Comparison of ENCODE assay signal across 8 cellular contexts in the genomic region with DNA sequence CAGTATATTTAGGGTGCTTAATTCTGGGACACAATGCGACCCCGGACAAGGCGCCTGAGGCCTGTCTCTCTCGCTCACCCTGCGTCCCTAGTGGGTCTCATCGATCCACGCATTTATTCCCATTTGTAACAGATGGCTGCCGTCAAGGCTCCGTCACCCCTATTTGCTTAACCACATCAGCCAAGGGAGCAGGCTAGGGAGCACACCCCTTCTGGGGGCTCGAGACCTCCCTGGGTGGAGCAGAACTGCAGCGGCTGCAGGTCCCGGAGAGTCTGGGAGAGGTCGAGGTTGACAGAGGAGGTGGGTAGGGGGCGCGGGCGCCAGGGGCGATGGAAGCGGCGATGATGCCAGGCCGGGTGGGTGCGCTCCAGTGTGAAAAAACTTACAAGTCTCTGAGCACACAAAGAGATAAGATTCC. TPM values are rescaled to one million over a fixed set of nuclear protein-coding genes. Genes with fewer than 3 reads are reported as not detected.
A peak's percentile ranks its signal among the peaks of the same experiment; 100 is the strongest.
DNase-seq lines count a peak whose midpoint lies in the region; ATAC-seq and TF ChIP-seq lines count a peak whose summit lies in the region.

No MANE protein-coding gene starts in this region.

- CTCF ChIA-PET in AG04450 (lab: Charles Lee): interaction anchor here (0.7 to 3.3 kb wide), 4 partner anchors 9 to 579 kb away, joined by 3 to 11 read pairs (median 6); no protein-coding TSS in a partner anchor
- CTCF ChIA-PET in activated CD4-positive, alpha-beta T cell treated with anti-CD3 and anti-CD28 coated beads for 36 hours (lab: Charles Lee): interaction anchor here (0.6 kb wide), 1 partner anchor 25 kb away, joined by 3 read pairs; no protein-coding TSS in a partner anchor

- POLR2A ChIA-PET in AG04450 (lab: Yijun Ruan, JAX): no interaction called here
- POLR2A ChIA-PET in activated CD4-positive, alpha-beta T cell treated with anti-CD3 and anti-CD28 coated beads for 36 hours (lab: Charles Lee): no interaction called here

- peak overlapping the region; percentile 97 for H3K4me3 Mint-ChIP-seq in activated CD4-positive, alpha-beta T cell treated with anti-CD3 and anti-CD28 coated beads for 36 hours
- H3K4me3 Mint-ChIP-seq in mesothelial cell of epicardium: peak overlapping the region; percentile 100

- TF ChIP-seq CTCF in AG04450 (IDR thresholded peaks at IDR 0.05; ENCODE audit: low read depth, low read length): no peak
- no peak for TF ChIP-seq CTCF in mesothelial cell of epicardium (IDR thresholded peaks at IDR 0.05; ENCODE audit: unreplicated experiment)
- TF ChIP-seq CTCF in suprapubic skin (IDR thresholded peaks at IDR 0.05): no peak
- TF ChIP-seq CTCF in GM10266 (IDR thresholded peaks at IDR 0.05; ENCODE audit: control insufficient read depth, insufficient read depth, low read depth, missing control alignments): no peak

- intact Hi-C loops in activated CD4-positive, alpha-beta T cell treated with anti-CD3 and anti-CD28 coated beads for 36 hours (cut with DNase I, micrococcal nuclease): loop anchor here (1.0 to 2.0 kb wide), 3 partner anchors 61 to 652 kb away; a partner anchor contains a TSS

- DNase-seq in AG04450 (ENCODE audit: low read depth, low spot score) (no peak), mesothelial cell of epicardium (ENCODE audit: low spot score in 2 of 2, unreplicated experiment in 2 of 2) (peak in 1 of 2 experiments; percentile 57), suprapubic skin (ENCODE audit: low spot score in 2 of 2) (peak; percentile 66 to 79), GM10266 (ENCODE audit: extremely low spot score) (no peak)
- peak; percentile 35 for DNase-seq in activated CD4-positive, alpha-beta T cell treated with anti-CD3 and anti-CD28 coated beads for 36 hours

- peak overlapping the region; percentile 69 for H3K27ac ChIP-seq in AG04450 (ENCODE audit: low read depth, low read length)
- H3K27ac ChIP-seq in ectodermal cell (ENCODE audit: insufficient read depth, low read depth, low read length, poor library complexity, severe bottlenecking): peak overlapping the region; percentile 65
- peak overlapping the region; percentile 98 for H3K27ac ChIP-seq in suprapubic skin

- H3K27ac Mint-ChIP-seq in activated CD4-positive, alpha-beta T cell treated with anti-CD3 and anti-CD28 coated beads for 36 hours: peak overlapping the region; percentile 100
- H3K27ac Mint-ChIP-seq in mesothelial cell of epicardium: peak overlapping the region; percentile 100

- no peak for TF ChIP-seq EP300 in suprapubic skin (IDR thresholded peaks at IDR 0.05)

- peaks cover 29% of the 10 kb centered on the region for H3K4me1 Mint-ChIP-seq in activated CD4-positive, alpha-beta T cell treated with anti-CD3 and anti-CD28 coated beads for 36 hours
- H3K4me1 Mint-ChIP-seq in mesothelial cell of epicardium: peaks cover 32% of the 10 kb centered on the region

- no peak for TF ChIP-seq POLR2A in suprapubic skin (IDR thresholded peaks at IDR 0.05)

- H3K36me3 ChIP-seq in ectodermal cell (ENCODE audit: control insufficient read depth, insufficient read depth, low read length) (peaks cover 18% of the 10 kb centered on the region), suprapubic skin (peaks cover 25% of the 10 kb centered on the region)

- 0 to 1% methylated on average over 21 of the region's 21 CpGs for WGBS in ectodermal cell, 2 experiments
- under 1% methylated on average over 17 of the region's 21 CpGs for WGBS in suprapubic skin

- H3K9me3 ChIP-seq in AG04450 (ENCODE audit: control insufficient read depth, insufficient read depth, low read length): no peaks in the 10 kb centered on the region; the same call in 1 of the 2 replicates
- H3K9me3 ChIP-seq in ectodermal cell (ENCODE audit: control insufficient read depth, low read length): no peaks in the 10 kb centered on the region
- no peaks in the 10 kb centered on the region for H3K9me3 ChIP-seq in suprapubic skin

- H3K27me3 ChIP-seq in AG04450 (ENCODE audit: control insufficient read depth, insufficient read depth, low read length) (no peaks in the 10 kb centered on the region), ectodermal cell (ENCODE audit: control insufficient read depth, insufficient read depth, low read length, poor library complexity, severe bottlenecking) (no peaks in the 10 kb centered on the region), suprapubic skin (no peaks in the 10 kb centered on the region)

- ATAC-seq in HG03354 (IDR thresholded peaks at IDR 0.05; ENCODE audit: poor library complexity, severe bottlenecking, unreplicated experiment) (peak; percentile 10), GM19023 (IDR thresholded peaks at IDR 0.05; ENCODE audit: unreplicated experiment) (no peak)
- ATAC-seq in activated CD4-positive, alpha-beta T cell treated with anti-CD3 and anti-CD28 coated beads for 36 hours: no peak

- H3K4me1 ChIP-seq in ectodermal cell (ENCODE audit: control insufficient read depth, insufficient read depth, low read length) (peaks cover 10% of the 10 kb centered on the region), suprapubic skin (peaks cover 20% of the 10 kb centered on the region)

- no peaks in the 10 kb centered on the region for H3K9me3 Mint-ChIP-seq in activated CD4-positive, alpha-beta T cell treated with anti-CD3 and anti-CD28 coated beads for 36 hours (ENCODE audit: low read depth)
- no peaks in the 10 kb centered on the region for H3K9me3 Mint-ChIP-seq in mesothelial cell of epicardium

- H3K27me3 Mint-ChIP-seq in activated CD4-positive, alpha-beta T cell treated with anti-CD3 and anti-CD28 coated beads for 36 hours: no peaks in the 10 kb centered on the region
- no peaks in the 10 kb centered on the region for H3K27me3 Mint-ChIP-seq in mesothelial cell of epicardium (ENCODE audit: low read depth)

- H3K4me3 ChIP-seq in AG04450 (ENCODE audit: low read depth, low read length) (peak overlapping the region; percentile 96), ectodermal cell (ENCODE audit: insufficient read depth, low read depth, low read length) (peak overlapping the region; percentile 88), suprapubic skin (peak overlapping the region; percentile 68)

- H3K36me3 Mint-ChIP-seq in activated CD4-positive, alpha-beta T cell treated with anti-CD3 and anti-CD28 coated beads for 36 hours (ENCODE audit: low read depth): peaks cover 41% of the 10 kb centered on the region
- peaks cover 5% of the 10 kb centered on the region for H3K36me3 Mint-ChIP-seq in mesothelial cell of epicardium

RNA-seq across cellular contexts. Expression of a gene that starts 0.5 kb away (rescaled TPM):
- 36.4 and 51.6 TPM in 2 replicates for polyA plus RNA-seq in AG04450 (2011; rRNA removed)
- 8.2 and 13.6 TPM in 2 replicates for polyA minus RNA-seq in AG04450 (2011; rRNA and poly(A)+ RNA removed)
- total RNA-seq in activated CD4-positive, alpha-beta T cell treated with anti-CD3 and anti-CD28 coated beads for 36 hours: 10 to 100 TPM; 21.1 to 28.3 TPM
- polyA plus RNA-seq in ectodermal cell (2013, experiment 1 of 4): 26.5 TPM
- polyA plus RNA-seq in ectodermal cell (2013, experiment 2 of 4): 29.5 TPM
- 32.6 TPM for polyA plus RNA-seq in ectodermal cell (2013, experiment 3 of 4)
- polyA plus RNA-seq in ectodermal cell (2013, experiment 4 of 4): 33.8 TPM
- 27.1 to 30.7 TPM (median 27.2 TPM) in 3 replicates for total RNA-seq in mesothelial cell of epicardium
- 10 to 100 TPM in 3 of 4 donors, 1 to 10 TPM in 1; 9.3 to 20.6 (median 16.7) TPM for total RNA-seq in suprapubic skin

RNA-seq across cellular contexts. Expression of a gene that starts 2.0 kb away (rescaled TPM):
- polyA plus RNA-seq in AG04450 (2011; rRNA removed): 24.9 and 34.5 TPM in 2 replicates
- 6.1 and 12.1 TPM in 2 replicates for polyA minus RNA-seq in AG04450 (2011; rRNA and poly(A)+ RNA removed)
- 100 to 1,000 TPM; 179 to 216 TPM for total RNA-seq in activated CD4-positive, alpha-beta T cell treated with anti-CD3 and anti-CD28 coated beads for 36 hours
- polyA plus RNA-seq in ectodermal cell (2013, experiment 1 of 4): 103 TPM
- 120 TPM for polyA plus RNA-seq in ectodermal cell (2013, experiment 2 of 4)
- polyA plus RNA-seq in ectodermal cell (2013, experiment 3 of 4): 102 TPM
- 101 TPM for polyA plus RNA-seq in ectodermal cell (2013, experiment 4 of 4)
- total RNA-seq in mesothelial cell of epicardium (47.6 to 55.7 TPM (median 51.0 TPM) in 3 replicates), suprapubic skin (100 to 1,000 TPM in 1 of 4 donors, 10 to 100 TPM in 3; 21.8 to 136 (median 23.4) TPM)

Comparison
In these comparisons a context has a peak if more than half of its experiments do, and no peak if none do; other contexts are left out.
1. DNase-seq: peak in activated CD4-positive, alpha-beta T cell treated with anti-CD3 and anti-CD28 coated beads for 36 hours (single experiment) and suprapubic skin (2 of 2); none in AG04450 (single experiment) and GM10266 (single experiment).
2. Peak in every context shown above with its lines, with median percentiles within 50 percentile points of each other: H3K27ac ChIP-seq and H3K4me3 ChIP-seq.